Comparison of ENCODE assay signal across 8 cellular contexts in genomic region chr4:182014164-182014563, GRCh38.
"Had no signal": no experiment of that assay in that cellular context is flagged by ENCODE, and none has a peak within 500 bp of the region (broad histone marks: within the 10 kb centered on the region; RNA-seq: fewer than 3 reads in every experiment).

No MANE protein-coding gene starts in this region.

- H3K4me3 Mint-ChIP-seq: IgD-negative memory B cell had no signal

- DNase-seq: IMR-90, KBM-7, KG1 had no signal

- H3K27ac Mint-ChIP-seq: IgD-negative memory B cell had no signal

- H3K4me3 ChIP-seq: K562 had no signal

- H3K4me1 Mint-ChIP-seq: IgD-negative memory B cell had no signal

- H3K27me3 Mint-ChIP-seq: IgD-negative memory B cell had no signal

- H3K4me2 ChIP-seq: KMS-11 had no signal

- H3K36me3 Mint-ChIP-seq: IgD-negative memory B cell had no signal

- H3K27ac ChIP-seq: HL-60, KMS-11 had no signal

- H3K9ac ChIP-seq: KMS-11 had no signal

- ATAC-seq: K562 had no signal

- FAIRE-seq: HTR-8/SVneo, K562 had no signal
